Comparison of ENCODE assay signal across 1 cellular context in genomic region chr4:108276690-108277089, GRCh38.
TF ChIP-seq lines count a peak whose summit lies in the region.

No MANE protein-coding gene starts in this region.

TF ChIP-seq in K562, 482 proteins besides CTCF, POLR2A, EP300 and RAD21 (continued from another document):
- TF ChIP-seq TAF1 (IDR thresholded peaks at IDR 0.05; ENCODE audit: control insufficient read depth, extremely low read depth, insufficient read depth, low read length, severe bottlenecking) (no peak), SP1 (CRISPR knock-in tag; IDR thresholded peaks at IDR 0.05) (no peak), POLR2AphosphoS5 (IDR thresholded peaks at IDR 0.05; ENCODE audit: control insufficient read depth, insufficient read depth, low read depth, low read length) (no peak), ZNF133 (CRISPR knock-in tag; IDR thresholded peaks at IDR 0.05) (no peak), ZNF318 (IDR thresholded peaks at IDR 0.05; ENCODE audit: borderline replicate concordance in 1 of 2, low read depth in 1 of 2) (no peak), REST (CRISPR knock-in tag; IDR thresholded peaks at IDR 0.05; ENCODE audit: low read depth) (no peak), MEF2D (tag; conservative IDR thresholded peaks at IDR 0.05; ENCODE audit: low read depth) (no peak)
